ENCODE assay signal across 2 cellular contexts in the genomic region with DNA sequence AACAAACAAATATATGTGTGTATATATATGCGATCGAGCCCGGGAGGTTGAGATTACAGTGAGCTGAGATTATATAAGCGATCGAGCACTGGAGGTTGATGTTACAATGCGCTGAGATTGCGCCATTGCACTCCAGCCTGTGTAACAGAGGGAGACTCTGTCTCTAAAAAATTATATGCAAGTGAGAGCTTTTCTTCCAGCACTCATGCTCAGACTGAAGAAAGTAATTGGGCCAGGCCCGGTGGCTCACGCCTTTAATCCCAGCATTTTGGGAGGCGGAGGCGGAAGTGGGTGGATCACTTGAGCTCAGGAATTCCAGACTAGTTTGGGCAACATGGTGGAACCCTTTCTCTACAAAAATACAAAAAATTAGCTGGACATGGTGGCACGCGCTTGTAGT.
TF ChIP-seq lines count a peak whose summit lies in the region.
"Not testable (repeated sequence)": the region's sequence is repeated elsewhere in the genome, so short reads cannot be mapped to it uniquely, and the experiment has no call there.

No MANE protein-coding gene starts in this region.

TF ChIP-seq in GM12878, 131 proteins besides CTCF, POLR2A, EP300 and RAD21:
- TF ChIP-seq, protein P1, sequence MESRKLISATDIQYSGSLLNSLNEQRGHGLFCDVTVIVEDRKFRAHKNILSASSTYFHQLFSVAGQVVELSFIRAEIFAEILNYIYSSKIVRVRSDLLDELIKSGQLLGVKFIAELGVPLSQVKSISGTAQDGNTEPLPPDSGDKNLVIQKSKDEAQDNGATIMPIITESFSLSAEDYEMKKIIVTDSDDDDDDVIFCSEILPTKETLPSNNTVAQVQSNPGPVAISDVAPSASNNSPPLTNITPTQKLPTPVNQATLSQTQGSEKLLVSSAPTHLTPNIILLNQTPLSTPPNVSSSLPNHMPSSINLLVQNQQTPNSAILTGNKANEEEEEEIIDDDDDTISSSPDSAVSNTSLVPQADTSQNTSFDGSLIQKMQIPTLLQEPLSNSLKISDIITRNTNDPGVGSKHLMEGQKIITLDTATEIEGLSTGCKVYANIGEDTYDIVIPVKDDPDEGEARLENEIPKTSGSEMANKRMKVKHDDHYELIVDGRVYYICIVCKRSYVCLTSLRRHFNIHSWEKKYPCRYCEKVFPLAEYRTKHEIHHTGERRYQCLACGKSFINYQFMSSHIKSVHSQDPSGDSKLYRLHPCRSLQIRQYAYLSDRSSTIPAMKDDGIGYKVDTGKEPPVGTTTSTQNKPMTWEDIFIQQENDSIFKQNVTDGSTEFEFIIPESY (IDR thresholded peaks at IDR 0.05): 0 out of 2 replicates have a peak, but pooled peaks have one; percentile 53
- TF ChIP-seq MLLT1 (IDR thresholded peaks at IDR 0.05): peak; percentile 97
TF ChIP-seq in GM12878: peak in this region for 2; not testable (repeated sequence) for 129.

TF ChIP-seq in HepG2, 621 proteins besides CTCF, POLR2A, EP300 and RAD21:
- TF ChIP-seq CEBPG (CRISPR knock-in tag; IDR thresholded peaks at IDR 0.05) (peak; percentile 70), CEBPB (IDR thresholded peaks at IDR 0.05; ENCODE audit: borderline replicate concordance, low read depth, low read length) (peak; percentile 10; the same call in 1 of the 2 replicates), GABPA (CRISPR knock-in tag; IDR thresholded peaks at IDR 0.05; ENCODE audit: low read depth) (peak; percentile 45), ELF1 (CRISPR knock-in tag; IDR thresholded peaks at IDR 0.05) (peak; percentile 40; the same call in 1 of the 2 replicates), ELF3 (CRISPR knock-in tag; IDR thresholded peaks at IDR 0.05) (0 out of 2 replicates have a peak, but pooled peaks have one; percentile 36), SAP130 (CRISPR knock-in tag; IDR thresholded peaks at IDR 0.05; ENCODE audit: low read depth) (peak; percentile 29), CREB1 (CRISPR knock-in tag; IDR thresholded peaks at IDR 0.05) (0 out of 2 replicates have a peak, but pooled peaks have one; percentile 13), GABPB1 (CRISPR knock-in tag; IDR thresholded peaks at IDR 0.05) (peak; percentile 55; the same call in 1 of the 2 replicates), YY1 (IDR thresholded peaks at IDR 0.05; ENCODE audit: insufficient read depth, insufficient replicate concordance, low read depth, low read length) (peak; percentile 24), ETV5 (CRISPR knock-in tag; IDR thresholded peaks at IDR 0.05; ENCODE audit: borderline replicate concordance) (peak; percentile 27; the same call in 1 of the 2 replicates), POLR2AphosphoS5 (IDR thresholded peaks at IDR 0.05; ENCODE audit: low read depth, low read length) (0 out of 2 replicates have a peak, but pooled peaks have one; percentile 32)
- TF ChIP-seq GABPA (IDR thresholded peaks at IDR 0.05; ENCODE audit: low read depth, low read length); CREB1 (IDR thresholded peaks at IDR 0.05): not testable (repeated sequence)
- TF ChIP-seq, protein P2, sequence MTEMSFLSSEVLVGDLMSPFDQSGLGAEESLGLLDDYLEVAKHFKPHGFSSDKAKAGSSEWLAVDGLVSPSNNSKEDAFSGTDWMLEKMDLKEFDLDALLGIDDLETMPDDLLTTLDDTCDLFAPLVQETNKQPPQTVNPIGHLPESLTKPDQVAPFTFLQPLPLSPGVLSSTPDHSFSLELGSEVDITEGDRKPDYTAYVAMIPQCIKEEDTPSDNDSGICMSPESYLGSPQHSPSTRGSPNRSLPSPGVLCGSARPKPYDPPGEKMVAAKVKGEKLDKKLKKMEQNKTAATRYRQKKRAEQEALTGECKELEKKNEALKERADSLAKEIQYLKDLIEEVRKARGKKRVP (CRISPR knock-in tag; IDR thresholded peaks at IDR 0.05): peak in 1 of 2 experiments; percentile 80; a peak in 2 of 4 replicates
- TF ChIP-seq, protein P3, sequence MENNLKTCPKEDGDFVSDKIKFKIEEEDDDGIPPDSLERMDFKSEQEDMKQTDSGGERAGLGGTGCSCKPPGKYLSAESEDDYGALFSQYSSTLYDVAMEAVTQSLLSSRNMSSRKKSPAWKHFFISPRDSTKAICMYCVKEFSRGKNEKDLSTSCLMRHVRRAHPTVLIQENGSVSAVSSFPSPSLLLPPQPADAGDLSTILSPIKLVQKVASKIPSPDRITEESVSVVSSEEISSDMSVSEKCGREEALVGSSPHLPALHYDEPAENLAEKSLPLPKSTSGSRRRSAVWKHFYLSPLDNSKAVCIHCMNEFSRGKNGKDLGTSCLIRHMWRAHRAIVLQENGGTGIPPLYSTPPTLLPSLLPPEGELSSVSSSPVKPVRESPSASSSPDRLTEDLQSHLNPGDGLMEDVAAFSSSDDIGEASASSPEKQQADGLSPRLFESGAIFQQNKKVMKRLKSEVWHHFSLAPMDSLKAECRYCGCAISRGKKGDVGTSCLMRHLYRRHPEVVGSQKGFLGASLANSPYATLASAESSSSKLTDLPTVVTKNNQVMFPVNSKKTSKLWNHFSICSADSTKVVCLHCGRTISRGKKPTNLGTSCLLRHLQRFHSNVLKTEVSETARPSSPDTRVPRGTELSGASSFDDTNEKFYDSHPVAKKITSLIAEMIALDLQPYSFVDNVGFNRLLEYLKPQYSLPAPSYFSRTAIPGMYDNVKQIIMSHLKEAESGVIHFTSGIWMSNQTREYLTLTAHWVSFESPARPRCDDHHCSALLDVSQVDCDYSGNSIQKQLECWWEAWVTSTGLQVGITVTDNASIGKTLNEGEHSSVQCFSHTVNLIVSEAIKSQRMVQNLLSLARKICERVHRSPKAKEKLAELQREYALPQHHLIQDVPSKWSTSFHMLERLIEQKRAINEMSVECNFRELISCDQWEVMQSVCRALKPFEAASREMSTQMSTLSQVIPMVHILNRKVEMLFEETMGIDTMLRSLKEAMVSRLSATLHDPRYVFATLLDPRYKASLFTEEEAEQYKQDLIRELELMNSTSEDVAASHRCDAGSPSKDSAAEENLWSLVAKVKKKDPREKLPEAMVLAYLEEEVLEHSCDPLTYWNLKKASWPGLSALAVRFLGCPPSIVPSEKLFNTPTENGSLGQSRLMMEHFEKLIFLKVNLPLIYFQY (CRISPR knock-in tag; IDR thresholded peaks at IDR 0.05; ENCODE audit: borderline replicate concordance): 0 out of 2 replicates have a peak, but pooled peaks have one; percentile 32
- TF ChIP-seq, protein P4, sequence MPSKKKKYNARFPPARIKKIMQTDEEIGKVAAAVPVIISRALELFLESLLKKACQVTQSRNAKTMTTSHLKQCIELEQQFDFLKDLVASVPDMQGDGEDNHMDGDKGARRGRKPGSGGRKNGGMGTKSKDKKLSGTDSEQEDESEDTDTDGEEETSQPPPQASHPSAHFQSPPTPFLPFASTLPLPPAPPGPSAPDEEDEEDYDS (CRISPR knock-in tag; IDR thresholded peaks at IDR 0.05): peak; percentile 69
